17 cellular contexts compared by ENCODE assay signal in the genomic region with DNA sequence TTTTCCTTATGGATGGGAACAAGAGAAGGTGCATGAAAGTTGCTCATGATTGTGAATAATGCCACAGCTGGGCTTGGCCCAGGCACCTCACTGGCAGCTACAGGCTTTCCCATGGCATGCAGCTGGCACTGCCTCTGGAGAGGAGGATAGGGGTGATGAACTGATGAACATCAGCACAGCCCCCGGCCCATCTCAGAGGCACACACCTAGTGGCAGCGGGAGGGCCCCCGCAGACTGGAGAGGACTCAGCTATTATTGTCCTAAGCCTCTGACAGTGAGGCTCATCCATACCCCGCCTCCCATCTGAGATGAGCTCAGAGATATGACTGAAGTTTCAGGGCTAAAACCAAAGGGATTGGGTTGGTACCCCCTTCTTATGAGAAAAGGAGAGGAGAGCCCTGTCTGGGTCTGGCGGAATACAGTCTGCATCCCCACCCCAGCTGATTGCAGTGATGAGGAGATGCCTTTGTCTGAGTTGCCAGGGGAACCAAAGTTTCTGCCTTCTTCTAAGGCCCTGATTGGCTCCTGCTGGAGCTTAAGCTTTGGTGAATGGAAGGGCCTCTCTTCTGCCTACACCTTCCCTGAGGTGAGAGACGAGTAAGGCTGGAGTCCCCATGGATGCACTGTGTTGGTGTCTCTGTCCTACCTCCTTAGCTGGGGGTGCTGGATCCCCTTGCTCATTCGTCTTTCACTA.
"Had no signal": no experiment of that assay in that cellular context is flagged by ENCODE, and none has a peak within 500 bp of the region (broad histone marks: within the 10 kb centered on the region; RNA-seq: fewer than 3 reads in every experiment).

No MANE protein-coding gene starts in this region.

- H3K9me3 Mint-ChIP-seq: memory B cell; naive B cell; neural crest cell; stimulated activated memory B cell treated with anti-CD40 and anti-IgM and Interleukin-4, amounts not matched to agents 10 μg/mL and 1 μg/mL and 100 μg/mL, for 72 hours; T-helper 2 cell treated with Interferon-gamma antibody and Interleukin-4, amounts not matched to agents 5 μg/mL and 100 μg/mL, for 36 hours had no signal

- H3K4me1 Mint-ChIP-seq: activated CD4-positive, alpha-beta T cell treated with anti-CD3 and anti-CD28 coated beads for 36 hours had no signal

- H3K4me3 Mint-ChIP-seq: activated CD4-positive, alpha-beta T cell treated with anti-CD3 and anti-CD28 coated beads for 36 hours; activated naive CD8-positive, alpha-beta T cell; memory B cell; naive B cell; neural crest cell; stimulated activated memory B cell treated with anti-CD40 and anti-IgM and Interleukin-4, amounts not matched to agents 10 μg/mL and 1 μg/mL and 100 μg/mL, for 72 hours; T-helper 2 cell treated with Interferon-gamma antibody and Interleukin-4, amounts not matched to agents 5 μg/mL and 100 μg/mL, for 36 hours had no signal

- ATAC-seq: activated CD4-positive, alpha-beta T cell treated with anti-CD3 and anti-CD28 coated beads for 36 hours; left ventricle myocardium superior; mucosa of descending colon; stimulated activated memory B cell treated with anti-CD40 and anti-IgM and Interleukin-4, amounts not matched to agents 10 μg/mL and 1 μg/mL and 100 μg/mL, for 72 hours had no signal

- H3K4me1 ChIP-seq: esophagus muscularis mucosa, spleen had no signal

- H3K27ac Mint-ChIP-seq: activated CD4-positive, alpha-beta T cell treated with anti-CD3 and anti-CD28 coated beads for 36 hours; activated naive CD8-positive, alpha-beta T cell; memory B cell; naive B cell; stimulated activated memory B cell treated with anti-CD40 and anti-IgM and Interleukin-4, amounts not matched to agents 10 μg/mL and 1 μg/mL and 100 μg/mL, for 72 hours; T-helper 2 cell treated with Interferon-gamma antibody and Interleukin-4, amounts not matched to agents 5 μg/mL and 100 μg/mL, for 36 hours had no signal

- H3K27ac ChIP-seq: esophagus muscularis mucosa, pancreas, spleen had no signal

- H3K36me3 Mint-ChIP-seq: activated naive CD8-positive, alpha-beta T cell; memory B cell; naive B cell; stimulated activated memory B cell treated with anti-CD40 and anti-IgM and Interleukin-4, amounts not matched to agents 10 μg/mL and 1 μg/mL and 100 μg/mL, for 72 hours had no signal

- H3K27me3 Mint-ChIP-seq: activated CD4-positive, alpha-beta T cell treated with anti-CD3 and anti-CD28 coated beads for 36 hours; activated naive CD8-positive, alpha-beta T cell had no signal

- H3K36me3 ChIP-seq: esophagus muscularis mucosa, pancreas, spleen had no signal

- DNase-seq: activated CD4-positive, alpha-beta T cell treated with anti-CD3 and anti-CD28 coated beads for 36 hours; activated CD4-positive, alpha-beta T cell treated with anti-CD3 and anti-CD28 coated beads, Interleukin-2, amount 50 U/mL, for 48 hours; cerebellar nuclear complex; cortex of kidney; effector CD4-positive, alpha-beta T cell; left ventricle myocardium superior; mucosa of descending colon; naive B cell; pancreas; spleen; stimulated activated CD4-positive, alpha-beta T cell treated with anti-CD3 and anti-CD28 coated beads, Interleukin-4, amount 100 ng/mL, for 4 hours had no signal

- H3K4me3 ChIP-seq: esophagus muscularis mucosa, mucosa of descending colon, pancreas, spleen had no signal

- H3K9me3 ChIP-seq: esophagus muscularis mucosa, mucosa of descending colon, pancreas, spleen had no signal

- H3K27me3 ChIP-seq: esophagus muscularis mucosa, pancreas, spleen had no signal
